Comparison of ENCODE assay signal across 8 cellular contexts in the genomic region with DNA sequence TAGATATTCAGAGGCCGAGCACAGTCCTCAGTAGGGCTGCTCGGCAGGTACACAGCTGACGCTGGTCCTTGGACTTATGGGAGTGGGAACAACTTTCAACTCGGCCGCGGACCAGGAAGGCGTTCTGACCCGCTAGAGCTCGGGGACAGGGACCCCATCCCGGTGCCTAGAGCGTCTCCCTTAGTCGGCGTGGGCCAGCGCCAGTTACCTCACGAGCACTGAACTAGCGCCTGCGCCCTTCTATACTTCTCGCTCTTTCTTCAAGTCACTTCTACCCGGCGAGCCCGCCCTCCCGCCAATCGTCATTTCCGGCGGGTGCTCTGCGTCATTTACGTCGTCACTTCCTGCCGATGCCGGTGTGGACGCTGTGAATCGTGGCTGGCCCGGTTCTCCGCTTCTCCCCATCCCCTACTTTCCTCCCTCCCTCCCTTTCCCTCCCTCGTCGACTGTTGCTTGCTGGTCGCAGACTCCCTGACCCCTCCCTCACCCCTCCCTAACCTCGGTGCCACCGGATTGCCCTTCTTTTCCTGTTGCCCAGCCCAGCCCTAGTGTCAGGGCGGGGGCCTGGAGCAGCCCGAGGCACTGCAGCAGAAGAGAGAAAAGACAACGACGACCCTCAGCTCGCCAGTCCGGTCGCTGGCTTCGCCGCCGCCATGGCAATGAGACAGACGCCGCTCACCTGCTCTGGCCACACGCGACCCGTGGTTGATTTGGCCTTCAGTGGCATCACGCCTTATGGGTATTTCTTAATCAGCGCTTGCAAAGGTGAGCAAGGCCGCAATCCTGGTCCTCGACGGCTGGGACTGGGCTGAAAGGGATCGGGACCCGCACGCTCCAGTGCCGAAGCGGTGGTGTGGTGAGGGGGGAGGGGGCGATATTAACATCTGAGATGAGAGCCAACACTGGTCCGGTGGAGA. TPM values are rescaled to one million over a fixed set of nuclear protein-coding genes. Genes with fewer than 3 reads are reported as not detected.
DNase-seq lines count a peak whose midpoint lies in the region; ATAC-seq and TF ChIP-seq lines count a peak whose summit lies in the region.

A gene with protein sequence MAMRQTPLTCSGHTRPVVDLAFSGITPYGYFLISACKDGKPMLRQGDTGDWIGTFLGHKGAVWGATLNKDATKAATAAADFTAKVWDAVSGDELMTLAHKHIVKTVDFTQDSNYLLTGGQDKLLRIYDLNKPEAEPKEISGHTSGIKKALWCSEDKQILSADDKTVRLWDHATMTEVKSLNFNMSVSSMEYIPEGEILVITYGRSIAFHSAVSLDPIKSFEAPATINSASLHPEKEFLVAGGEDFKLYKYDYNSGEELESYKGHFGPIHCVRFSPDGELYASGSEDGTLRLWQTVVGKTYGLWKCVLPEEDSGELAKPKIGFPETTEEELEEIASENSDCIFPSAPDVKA (plus strand): TSS at position 333 of the 917 bp plus-strand sequence. CDS start 321 bp downstream, at position 654.

- peak; percentile 96 for ATAC-seq in HG03442 (IDR thresholded peaks at IDR 0.05; ENCODE audit: unreplicated experiment)
- peak; percentile 98 for ATAC-seq in activated CD4-positive, alpha-beta T cell treated with anti-CD3 and anti-CD28 coated beads for 36 hours

- H3K27me3 Mint-ChIP-seq in activated CD4-positive, alpha-beta T cell treated with anti-CD3 and anti-CD28 coated beads for 36 hours = no peaks in the 10 kb centered on the region

- CTCF ChIA-PET in activated CD4-positive, alpha-beta T cell treated with anti-CD3 and anti-CD28 coated beads for 36 hours (lab: Charles Lee) = interaction anchor here (0.7 to 2.5 kb wide), 4 partner anchors 12 to 685 kb away, joined by 3 to 25 read pairs (median 6); no protein-coding TSS in a partner anchor

- POLR2A ChIA-PET in activated CD4-positive, alpha-beta T cell treated with anti-CD3 and anti-CD28 coated beads for 36 hours (lab: Charles Lee) = interaction anchor here (1.0 kb wide), 2 partner anchors 15 to 29 kb away, joined by 3 read pairs; a partner anchor contains a TSS

- DNase-seq in Ammon's horn (ENCODE audit: low spot score) (peak; percentile 99), GM19238 (ENCODE audit: insufficient read length, low spot score) (peak; percentile 82), NCI-H524 (lab: John Stamatoyannopoulos, UW) (peak; percentile 88 to 95), choroid plexus epithelial cell (ENCODE audit: low read depth) (peak; percentile 98), kidney glomerular epithelial cell (lab: John Stamatoyannopoulos, UW) (peak; percentile 93)
- peak; percentile 97 for DNase-seq in activated CD4-positive, alpha-beta T cell treated with anti-CD3 and anti-CD28 coated beads for 36 hours
- peak; percentile 82 to 91 for DNase-seq in stimulated activated CD4-positive, alpha-beta T cell treated with anti-CD3 and anti-CD28 coated beads, Interleukin-1b, Interleukin-23, amount 100 ng/mL, for 1 hour (ENCODE audit: low read depth in 2 of 2)

- H3K4me1 Mint-ChIP-seq in activated CD4-positive, alpha-beta T cell treated with anti-CD3 and anti-CD28 coated beads for 36 hours = peaks cover 42% of the 10 kb centered on the region

- H3K9me3 Mint-ChIP-seq in activated CD4-positive, alpha-beta T cell treated with anti-CD3 and anti-CD28 coated beads for 36 hours (ENCODE audit: low read depth) = no peaks in the 10 kb centered on the region

- TF ChIP-seq CTCF in choroid plexus epithelial cell (conservative IDR thresholded peaks at IDR 0.05; ENCODE audit: low read depth, low read length) = no peak

- intact Hi-C loops in activated CD4-positive, alpha-beta T cell treated with anti-CD3 and anti-CD28 coated beads for 36 hours (cut with DNase I, micrococcal nuclease) = loop anchor here (1.0 to 10.0 kb wide), 11 partner anchors 16 to 1625 kb away; a partner anchor contains a TSS

- peaks cover 40% of the 10 kb centered on the region for H3K36me3 Mint-ChIP-seq in activated CD4-positive, alpha-beta T cell treated with anti-CD3 and anti-CD28 coated beads for 36 hours (ENCODE audit: low read depth)

- peak within 1 kb of the TSS; percentile 95 for H3K4me3 Mint-ChIP-seq in activated CD4-positive, alpha-beta T cell treated with anti-CD3 and anti-CD28 coated beads for 36 hours

- peak within 1 kb of the TSS; percentile 91 for H3K4me3 ChIP-seq in choroid plexus epithelial cell (ENCODE audit: low read depth, low read length)

- peak within 1 kb of the TSS; percentile 98 for H3K27ac Mint-ChIP-seq in activated CD4-positive, alpha-beta T cell treated with anti-CD3 and anti-CD28 coated beads for 36 hours

RNA-seq across cellular contexts. Expression of the gene that starts here (rescaled TPM):
- 100 to 1,000 TPM; 133 to 139 TPM for total RNA-seq in activated CD4-positive, alpha-beta T cell treated with anti-CD3 and anti-CD28 coated beads for 36 hours

Comparison
In these comparisons a context has a peak if more than half of its experiments do, and no peak if none do; other contexts are left out.
1. Peak in every context shown above with its lines: DNase-seq, ATAC-seq and H3K4me3 ChIP-seq.